In genomic region chr2:69917854-69918253, GRCh38 we compare ENCODE assay signal across 1 cellular context.
TF ChIP-seq lines count a peak whose summit lies in the region.

No MANE protein-coding gene starts in this region.

TF ChIP-seq in SK-N-SH treated with all-trans-retinoic acid at 6 μM for 48 hours, 23 proteins besides CTCF, POLR2A, EP300 and RAD21 (continued from another document):
- no peak for TF ChIP-seq RARB (CRISPR knock-in tag; IDR thresholded peaks at IDR 0.05)
- TF ChIP-seq PPARA (CRISPR knock-in tag; IDR thresholded peaks at IDR 0.05; ENCODE audit: borderline replicate concordance): no peak
- no peak for TF ChIP-seq CSRNP3 (CRISPR knock-in tag; IDR thresholded peaks at IDR 0.05)
- TF ChIP-seq ZNF565 (CRISPR knock-in tag; conservative IDR thresholded peaks at IDR 0.05; ENCODE audit: low read depth): no peak
- no peak for TF ChIP-seq OSR1 (CRISPR knock-in tag; IDR thresholded peaks at IDR 0.05)
- TF ChIP-seq ZC3H10 (CRISPR knock-in tag; IDR thresholded peaks at IDR 0.05): no peak
- TF ChIP-seq GLIS3 (CRISPR knock-in tag; IDR thresholded peaks at IDR 0.05): no peak
